20 cellular contexts compared by ENCODE assay signal in the genomic region with DNA sequence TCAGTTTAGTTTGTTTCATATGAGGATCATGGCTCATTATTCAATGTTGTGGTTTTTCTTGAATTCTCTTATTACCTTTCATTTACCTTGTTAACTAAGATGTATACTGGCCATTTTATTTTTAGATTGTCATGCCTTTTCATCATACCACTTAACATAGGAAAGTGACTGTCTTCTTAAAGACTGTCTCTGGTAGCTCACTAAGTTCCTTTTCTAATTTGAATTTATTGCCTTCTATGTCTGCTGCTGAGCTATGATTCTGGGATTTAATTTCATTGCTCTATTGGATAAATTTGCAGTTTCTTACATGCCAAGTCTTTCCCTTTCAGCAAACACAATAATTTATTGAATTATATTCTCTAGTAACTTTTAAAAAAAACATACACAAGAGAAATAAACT.
"Had no signal": no experiment of that assay in that cellular context is flagged by ENCODE, and none has a peak within 500 bp of the region (broad histone marks: within the 10 kb centered on the region; RNA-seq: fewer than 3 reads in every experiment).

No MANE protein-coding gene starts in this region.

- H3K4me3 ChIP-seq: colonic mucosa, dorsolateral prefrontal cortex, esophagus muscularis mucosa, gastroesophageal sphincter, heart right ventricle, left lung had no signal

- H3K4me1 Mint-ChIP-seq: memory B cell had no signal

- H3K27ac ChIP-seq: colonic mucosa, dorsolateral prefrontal cortex, esophagus muscularis mucosa, foreskin keratinocyte, gastroesophageal sphincter, heart right ventricle, left lung, lower lobe of right lung had no signal

- H3K36me3 Mint-ChIP-seq: memory B cell had no signal

- H3K27me3 ChIP-seq: colonic mucosa, dorsolateral prefrontal cortex, esophagus muscularis mucosa, foreskin keratinocyte, gastroesophageal sphincter, heart right ventricle, left lung had no signal

- DNase-seq: colonic mucosa; cortex of kidney; dermis blood vessel endothelial cell; dorsolateral prefrontal cortex; effector CD4-positive, alpha-beta T cell; effector memory CD4-positive, alpha-beta T cell; foreskin keratinocyte; glutamatergic neuron; head of caudate nucleus; heart right ventricle; hippocampal formation; left cardiac atrium; left lung; left ventricle myocardium superior; lower lobe of right lung; mesendoderm; midbrain had no signal

- H3K4me1 ChIP-seq: colonic mucosa, esophagus muscularis mucosa, foreskin keratinocyte, lower lobe of right lung had no signal

- H3K9me3 Mint-ChIP-seq: memory B cell had no signal

- H3K4me3 Mint-ChIP-seq: memory B cell had no signal

- H3K9me3 ChIP-seq: colonic mucosa, esophagus muscularis mucosa, gastroesophageal sphincter, heart right ventricle, left lung, lower lobe of right lung had no signal

- H3K27ac Mint-ChIP-seq: memory B cell had no signal

- H3K36me3 ChIP-seq: colonic mucosa, esophagus muscularis mucosa, gastroesophageal sphincter, heart right ventricle, left lung, lower lobe of right lung had no signal
